In the genomic region with DNA sequence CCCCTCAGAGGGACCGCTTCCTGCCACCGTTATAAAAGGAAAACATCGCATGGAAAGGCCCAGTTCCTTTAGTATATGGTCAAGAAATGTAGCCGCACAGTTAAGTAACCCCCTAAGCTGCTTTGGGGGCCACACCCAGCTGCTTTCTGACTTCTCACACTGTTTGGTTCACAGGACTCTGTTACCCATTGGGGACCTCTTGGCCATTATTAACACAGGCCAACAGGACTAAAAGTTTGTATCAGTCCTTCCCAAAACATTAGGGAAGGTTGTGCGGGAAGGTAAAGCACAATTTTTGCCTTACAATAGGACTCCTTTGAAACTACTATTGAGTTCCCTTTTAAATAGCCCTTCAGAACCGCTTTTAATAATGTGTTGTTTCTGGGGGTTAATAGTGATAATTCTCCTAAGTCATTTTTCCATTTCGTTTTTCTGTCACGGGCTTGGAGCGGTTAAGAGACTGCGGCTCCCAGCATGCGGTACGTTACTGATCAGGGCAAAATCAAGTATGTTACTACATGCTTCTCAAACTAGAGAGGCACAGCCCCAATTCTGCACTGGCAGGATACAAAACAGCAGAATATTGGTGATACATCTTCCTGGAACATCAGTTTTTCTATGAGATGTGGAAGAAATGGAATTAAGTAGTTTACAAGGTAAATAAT, we compare ENCODE assay signal across 8 cellular contexts. TPM values are rescaled to one million over a fixed set of nuclear protein-coding genes. Genes with fewer than 3 reads are reported as not detected.
A peak's percentile ranks its signal among the peaks of the same experiment; 100 is the strongest.
DNase-seq lines count a peak whose midpoint lies in the region; ATAC-seq and TF ChIP-seq lines count a peak whose summit lies in the region.

No MANE protein-coding gene starts in this region.

- H3K27me3 ChIP-seq in ascending aorta, result no peaks in the 10 kb centered on the region

- TF ChIP-seq CTCF in AG10803 (conservative IDR thresholded peaks at IDR 0.05; ENCODE audit: low read length), result no peak
- no peak for TF ChIP-seq CTCF in ascending aorta (IDR thresholded peaks at IDR 0.05)

- no peaks in the 10 kb centered on the region for H3K27me3 Mint-ChIP-seq in memory B cell

- H3K36me3 ChIP-seq in ascending aorta, result no peaks in the 10 kb centered on the region

- H3K27ac ChIP-seq in ascending aorta, result peak overlapping the region; percentile 92 to 95

- peak overlapping the region; percentile 85 for H3K4me3 Mint-ChIP-seq in memory B cell

- H3K4me1 ChIP-seq in ascending aorta, result no peaks in the 10 kb centered on the region

- peak overlapping the region; percentile 82 for H3K27ac Mint-ChIP-seq in memory B cell

- peaks cover 2% of the 10 kb centered on the region for H3K4me1 Mint-ChIP-seq in memory B cell

- DNase-seq in AG10803 (ENCODE audit: low read depth) (no peak), ascending aorta (ENCODE audit: low spot score in 2 of 2) (no peak), memory B cell (ENCODE audit: low spot score in 2 of 2) (no peak), NCI-H1417 treated with DMSO at 0.1 percent for 48 hours (lab: John Stamatoyannopoulos, UW) (no peak), G401 (ENCODE audit: low spot score) (no peak)

- in situ Hi-C loops in G401 (cut with HindIII; ENCODE audit: low sequenced_read_pairs), result no loop called here

- no peaks in the 10 kb centered on the region for H3K9me3 Mint-ChIP-seq in memory B cell

- ATAC-seq in HG03066 (IDR thresholded peaks at IDR 0.05; ENCODE audit: low read depth, unreplicated experiment) (peak; percentile 1), memory B cell (ENCODE audit: low read depth) (peak; percentile 0), HG02571 (IDR thresholded peaks at IDR 0.05; ENCODE audit: unreplicated experiment) (no peak), GM19463 (IDR thresholded peaks at IDR 0.05; ENCODE audit: unreplicated experiment) (no peak)

- H3K9me3 ChIP-seq in ascending aorta, result no peaks in the 10 kb centered on the region

- H3K4me3 ChIP-seq in AG10803 (ENCODE audit: low read length) (peak overlapping the region; percentile 98), ascending aorta (peak overlapping the region; percentile 56 to 71)

- intact Hi-C loops in ascending aorta (cut with DNase I), result loop anchor here (1.0 to 10.0 kb wide), 7 partner anchors 20 to 867 kb away; a partner anchor contains a TSS

- H3K36me3 Mint-ChIP-seq in memory B cell, result no peaks in the 10 kb centered on the region

RNA-seq across cellular contexts. Expression of a gene that starts 0.7 kb away (rescaled TPM):
- not detected for total RNA-seq in ascending aorta
- total RNA-seq in G401 (2014; rRNA removed; shearing (Covaris generic)), result 13.6 and 38.7 TPM in 2 replicates

Comparison
In these comparisons a context has a peak if more than half of its experiments do, and no peak if none do; other contexts are left out.
1. ATAC-seq: peak in HG03066 (single experiment) and memory B cell (single experiment); none in HG02571 (single experiment) and GM19463 (single experiment).
2. RNA of a gene that starts 0.7 kb away (total RNA-seq): 13.6 to 38.7 TPM in G401; not detected in ascending aorta (single experiment); every median in the first group is over 10 times any median in the second.